16 cellular contexts compared by ENCODE assay signal in the genomic region with DNA sequence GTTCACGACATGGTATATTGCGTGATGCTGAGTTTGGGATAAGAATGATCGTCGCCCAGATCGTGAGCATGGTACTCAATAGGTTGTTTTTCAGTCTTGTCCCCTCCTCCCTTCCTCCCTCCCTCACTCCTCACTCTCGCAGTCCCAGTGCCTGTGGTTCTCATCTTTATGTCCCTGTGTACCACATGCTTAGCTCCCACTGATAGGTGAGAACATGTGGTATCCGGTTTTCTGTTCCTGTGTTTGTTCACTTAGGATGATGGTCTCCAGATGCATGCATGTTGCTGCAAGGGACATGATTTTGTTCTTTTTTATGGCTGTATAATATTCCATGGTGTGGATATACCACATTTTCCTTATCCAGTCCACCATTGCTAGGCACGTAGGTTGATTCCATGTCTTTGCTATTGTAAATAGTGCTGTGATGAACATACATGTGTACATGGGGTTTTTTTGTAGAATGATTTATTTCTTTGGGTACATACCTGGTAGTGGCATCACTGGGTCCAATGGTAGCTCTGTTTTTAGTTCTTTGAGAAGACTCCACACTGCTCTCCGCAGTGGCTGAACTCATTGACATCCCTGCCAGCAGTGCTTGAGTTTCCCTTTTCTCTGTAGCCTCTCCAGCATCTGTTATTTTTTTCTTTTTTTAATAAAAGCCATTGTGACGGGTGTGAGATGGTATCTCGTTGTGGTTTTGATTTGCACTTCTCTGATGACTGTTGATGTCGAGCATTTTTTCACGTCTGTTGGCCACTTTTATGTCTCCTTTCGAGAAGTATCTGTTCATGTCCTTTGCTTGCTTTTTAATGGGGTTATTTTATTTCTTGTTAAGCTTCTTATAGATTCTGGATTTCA. TPM values are rescaled to one million over a fixed set of nuclear protein-coding genes. Genes with fewer than 3 reads are reported as not detected.
DNase-seq lines count a peak whose midpoint lies in the region; ATAC-seq, FAIRE-seq and TF ChIP-seq lines count a peak whose summit lies in the region.
"Had no signal": no experiment of that assay in that cellular context is flagged by ENCODE, and none has a peak within 500 bp of the region (broad histone marks: within the 10 kb centered on the region; RNA-seq: fewer than 3 reads in every experiment).

No MANE protein-coding gene starts in this region.

- 98% methylated on average over 13 of the region's 14 CpGs for WGBS in HepG2 (ENCODE audit: low lambda C conversion rate)
- 76% methylated on average over 10 of the region's 14 CpGs for WGBS in right lobe of liver (ENCODE audit: insufficient coverage, low coverage, low lambda C conversion rate, missing lambda C conversion rate)

- H3K4me1 ChIP-seq in HepG2 (ENCODE audit: insufficient read depth, low read length) (peaks cover 40% of the 10 kb centered on the region), right lobe of liver (peaks cover 0 to 7% (median under 1%) of the 10 kb centered on the region in 4 donors)
- H3K4me1 ChIP-seq: colonic mucosa, SJSA1, tibial nerve had no signal

- H3K27me3 ChIP-seq in HepG2 (ENCODE audit: control insufficient read depth in 1 of 2, insufficient read depth in 2 of 2, low read length in 2 of 2) (no peaks in the 10 kb centered on the region), right lobe of liver (no peaks in the 10 kb centered on the region)
- H3K27me3 ChIP-seq: colonic mucosa, SJSA1, tibial nerve had no signal

- TF ChIP-seq POLR2A in HepG2 (IDR thresholded peaks at IDR 0.05; ENCODE audit: insufficient read depth in 1 of 2, low read depth in 2 of 2, low read length in 2 of 2) (no peak), right lobe of liver (IDR thresholded peaks at IDR 0.05) (no peak)

- no peak overlapping the region for H2AFZ ChIP-seq in HepG2 (ENCODE audit: low read length)

- ATAC-seq in HepG2: no peak
- ATAC-seq in right lobe of liver: no peak
- peak; percentile 67 for ATAC-seq in central memory CD8-positive, alpha-beta T cell (replicated peaks; ENCODE audit: extremely low read depth, poor library complexity, severe bottlenecking)
- ATAC-seq in stimulated activated effector memory CD8-positive, alpha-beta T cell treated with anti-CD3 and anti-CD28 coated beads, Interleukin-12 subunit alpha, Interleukin-12 subunit beta, amount 100 ng/mL, for 72 hours: peak; percentile 76
- no peak for ATAC-seq in GM18907 (IDR thresholded peaks at IDR 0.05; ENCODE audit: unreplicated experiment)
- ATAC-seq: left ventricle myocardium superior had no signal

- no peak overlapping the region for H3K9ac ChIP-seq in HepG2 (ENCODE audit: insufficient read depth, low read depth, low read length)
- H3K9ac ChIP-seq in SK-N-MC (ENCODE audit: insufficient read length): no peak overlapping the region

- H3K4me1 Mint-ChIP-seq in central memory CD8-positive, alpha-beta T cell: peaks cover 78% of the 10 kb centered on the region
- H3K4me1 Mint-ChIP-seq in stimulated activated effector memory CD8-positive, alpha-beta T cell treated with anti-CD3 and anti-CD28 coated beads, Interleukin-12 subunit alpha, Interleukin-12 subunit beta, amount 100 ng/mL, for 72 hours: peaks cover 73% of the 10 kb centered on the region

- peak overlapping the region; percentile 63 for H3K4me3 Mint-ChIP-seq in central memory CD8-positive, alpha-beta T cell
- peak overlapping the region; percentile 39 for H3K4me3 Mint-ChIP-seq in stimulated activated effector memory CD8-positive, alpha-beta T cell treated with anti-CD3 and anti-CD28 coated beads, Interleukin-12 subunit alpha, Interleukin-12 subunit beta, amount 100 ng/mL, for 72 hours

- TF ChIP-seq EP300 in HepG2 (IDR thresholded peaks at IDR 0.05; ENCODE audit: low read depth in 2 of 2, low read length in 2 of 2) (no peak), HepG2 (CRISPR knock-in tag; IDR thresholded peaks at IDR 0.05; ENCODE audit: borderline replicate concordance) (no peak)

- FAIRE-seq in HepG2 (lab: Jason Lieb, UNC) (no peak), D721Med (lab: Jason Lieb, UNC) (no peak)

- no peaks in the 10 kb centered on the region; a peak in 1 of 5 replicates for H3K36me3 ChIP-seq in HepG2 (replicated peaks in 1 of 2; ENCODE audit: control insufficient read depth in 1 of 2, insufficient read depth in 2 of 2, low read length in 2 of 2)
- H3K36me3 ChIP-seq in right lobe of liver: no peaks in the 10 kb centered on the region
- H3K36me3 ChIP-seq in SK-N-MC (ENCODE audit: insufficient read depth, low read length): peaks cover 47% of the 10 kb centered on the region
- H3K36me3 ChIP-seq: colonic mucosa had no signal

- H3K27ac Mint-ChIP-seq in central memory CD8-positive, alpha-beta T cell (ENCODE audit: low read depth): peak overlapping the region; percentile 92
- peak overlapping the region; percentile 79 for H3K27ac Mint-ChIP-seq in stimulated activated effector memory CD8-positive, alpha-beta T cell treated with anti-CD3 and anti-CD28 coated beads, Interleukin-12 subunit alpha, Interleukin-12 subunit beta, amount 100 ng/mL, for 72 hours

- intact Hi-C loops in HepG2 (cut with micrococcal nuclease; ENCODE audit: unreplicated experiment) (loop anchor here (1.0 kb wide), 1 partner anchor 48 kb away; the partner anchor contains the start of genes ALG12 and CRELD2), right lobe of liver (cut with DNase I) (no loop called here)

- no peaks in the 10 kb centered on the region for H3K27me3 Mint-ChIP-seq in central memory CD8-positive, alpha-beta T cell

- no peak for TF ChIP-seq CTCF in HepG2 (CRISPR knock-in tag; IDR thresholded peaks at IDR 0.05)
- TF ChIP-seq CTCF in right lobe of liver (IDR thresholded peaks at IDR 0.05): no peak
- TF ChIP-seq CTCF in D721Med (IDR thresholded peaks at IDR 0.05; ENCODE audit: insufficient read depth, missing control alignments): no peak

- H3K9me3 ChIP-seq in HepG2 (ENCODE audit: low read length) (peaks cover 14% of the 10 kb centered on the region), right lobe of liver (peaks cover 0 to 4% (median 0%) of the 10 kb centered on the region in 4 donors), SK-N-MC (ENCODE audit: low read depth, low read length) (peaks cover 23% of the 10 kb centered on the region)
- H3K9me3 ChIP-seq: colonic mucosa had no signal

- POLR2A ChIA-PET in HepG2 (lab: Yijun Ruan, JAX): no interaction called here

- DNase-seq in HepG2 (ENCODE audit: low spot score) (no peak), right lobe of liver (no peak), SK-N-MC (ENCODE audit: low read depth, low spot score) (no peak), iPS-NIHi11 (ENCODE audit: low spot score) (no peak), D721Med (ENCODE audit: insufficient read length, low spot score) (no peak)
- peak in 1 of 2 donors; percentile 54 for DNase-seq in central memory CD8-positive, alpha-beta T cell (ENCODE audit: low spot score in 2 of 2)
- DNase-seq in stimulated activated effector memory CD8-positive, alpha-beta T cell treated with anti-CD3 and anti-CD28 coated beads, Interleukin-12 subunit alpha, Interleukin-12 subunit beta, amount 100 ng/mL, for 72 hours (ENCODE audit: low spot score in 2 of 2): no peak
- DNase-seq: colonic mucosa, DMS79, left ventricle myocardium superior, NCI-H524 treated with DMSO at 0.1 percent for 48 hours had no signal

- in situ Hi-C loops in HepG2 (cut with HindIII; ENCODE audit: extremely low pct_ligation_motif_present, low pct_unique_long_range_greater_than_20kb): no loop called here

- CTCF ChIA-PET in HepG2 (lab: Yijun Ruan, JAX; ENCODE audit: low intra/inter-chr PET ratio, low total read pairs): no interaction called here

- H3K79me2 ChIP-seq in HepG2 (ENCODE audit: insufficient read depth, low read length): peaks cover 76% of the 10 kb centered on the region

- no peak overlapping the region for H3K4me2 ChIP-seq in HepG2 (ENCODE audit: low read depth, low read length)

- peaks cover 13% of the 10 kb centered on the region for H3K9me3 Mint-ChIP-seq in central memory CD8-positive, alpha-beta T cell
- peaks cover 3% of the 10 kb centered on the region for H3K9me3 Mint-ChIP-seq in stimulated activated effector memory CD8-positive, alpha-beta T cell treated with anti-CD3 and anti-CD28 coated beads, Interleukin-12 subunit alpha, Interleukin-12 subunit beta, amount 100 ng/mL, for 72 hours

- peaks cover 23% of the 10 kb centered on the region for H3K36me3 Mint-ChIP-seq in central memory CD8-positive, alpha-beta T cell (ENCODE audit: insufficient read depth)
- peaks cover 41% of the 10 kb centered on the region for H3K36me3 Mint-ChIP-seq in stimulated activated effector memory CD8-positive, alpha-beta T cell treated with anti-CD3 and anti-CD28 coated beads, Interleukin-12 subunit alpha, Interleukin-12 subunit beta, amount 100 ng/mL, for 72 hours

- H3K27ac ChIP-seq in HepG2 (ENCODE audit: extremely low read length, insufficient read depth, low read length): no peak overlapping the region
- no peak overlapping the region for H3K27ac ChIP-seq in right lobe of liver
- H3K27ac ChIP-seq in SK-N-MC: no peak overlapping the region
- H3K27ac ChIP-seq: colonic mucosa, SJSA1, tibial nerve, VCaP had no signal

- H3K4me3 ChIP-seq in HepG2 (replicated peaks in 1 of 3; ENCODE audit: insufficient read depth in 1 of 3, low read depth in 2 of 3, low read length in 3 of 3) (no peak overlapping the region), right lobe of liver (no peak overlapping the region), SK-N-MC (0 out of 2 replicates have a peak overlapping the region, but pooled peaks have one; percentile 22)
- H3K4me3 ChIP-seq: colonic mucosa, SJSA1, skin epidermis, tibial nerve had no signal

- H4K20me1 ChIP-seq in HepG2 (ENCODE audit: insufficient read depth, low read length): peaks cover 11% of the 10 kb centered on the region; the same call in 1 of the 2 replicates

- BruUV-seq in HepG2 (replicated peaks; lab: Mats Ljungman, UMichigan): no TSS peak

- no peak for TF ChIP-seq RAD21 in HepG2 (CRISPR knock-in tag; IDR thresholded peaks at IDR 0.05)

RNA-seq across cellular contexts. Expression of gene ZBED4, which starts 16.4 kb away (rescaled TPM):
- total RNA-seq in HepG2 (2016; rRNA removed; fragmentation: Illumina TruSeq; extraction: Trizol): 9.6 and 11.9 TPM in 2 replicates
- 0.91 and 1.3 TPM in 2 replicates for total RNA-seq in HepG2 (2016; cell fraction: cytosol; rRNA removed; fragmentation: Illumina TruSeq; extraction: Trizol; ENCODE audit: low read depth)
- 9.6 and 9.7 TPM in 2 replicates for total RNA-seq in HepG2 (2016; cell fraction: insoluble cytoplasmic fraction; rRNA removed; fragmentation: Illumina TruSeq; extraction: Trizol)
- 5.5 TPM in 2 replicates for total RNA-seq in HepG2 (2016; cell fraction: membrane; rRNA removed; fragmentation: Illumina TruSeq; extraction: Trizol)
- 8.0 and 9.8 TPM in 2 replicates for total RNA-seq in HepG2 (2016; cell fraction: nucleus; rRNA removed; fragmentation: Illumina TruSeq; extraction: Trizol)
- 5.4 and 6.0 TPM in 2 replicates for polyA plus RNA-seq in HepG2 (2011; rRNA removed)
- 4.8 and 5.6 TPM in 2 replicates for polyA plus RNA-seq in HepG2 (2011; cell fraction: cytosol; rRNA removed)
- 9.9 and 11.1 TPM in 2 replicates for polyA plus RNA-seq in HepG2 (2011; cell fraction: nucleus; rRNA removed)
- polyA plus RNA-seq in HepG2 (2012): 9.9 and 11.2 TPM in 2 replicates
- 0.43 and 0.49 TPM in 2 replicates for polyA plus RNA-seq in HepG2 (2016; cell fraction: cytosol; fragmentation: Illumina TruSeq; extraction: Trizol; ENCODE audit: low read depth)
- 9.0 and 10.5 TPM in 2 replicates for polyA plus RNA-seq in HepG2 (2016; cell fraction: insoluble cytoplasmic fraction; fragmentation: Illumina TruSeq; extraction: Trizol; ENCODE audit: low read depth)
- 2.4 and 2.7 TPM in 2 replicates for polyA plus RNA-seq in HepG2 (2016; cell fraction: membrane; fragmentation: Illumina TruSeq; extraction: Trizol; ENCODE audit: low read depth)
- 13.2 and 13.5 TPM in 2 replicates for polyA plus RNA-seq in HepG2 (2016; cell fraction: nucleus; fragmentation: Illumina TruSeq; extraction: Trizol; ENCODE audit: insufficient read depth, low read depth)
- polyA minus RNA-seq in HepG2 (2011; rRNA and poly(A)+ RNA removed; ENCODE audit: low replicate concordance): 7.8 and 12.8 TPM in 2 replicates
- 8.8 and 10.3 TPM in 2 replicates for polyA minus RNA-seq in HepG2 (2011; cell fraction: cytosol; rRNA and poly(A)+ RNA removed)
- polyA minus RNA-seq in HepG2 (2011; cell fraction: nucleus; rRNA and poly(A)+ RNA removed): 12.1 and 13.2 TPM in 2 replicates
- 1 to 10 TPM; 4.1 to 9.3 (median 5.2) TPM for total RNA-seq in right lobe of liver

RNA-seq across cellular contexts. Expression of gene BRD1, which starts 42.4 kb away (rescaled TPM):
- total RNA-seq in HepG2 (2016; rRNA removed; fragmentation: Illumina TruSeq; extraction: Trizol): 6.6 and 12.0 TPM in 2 replicates
- 6.1 and 7.5 TPM in 2 replicates for total RNA-seq in HepG2 (2016; cell fraction: cytosol; rRNA removed; fragmentation: Illumina TruSeq; extraction: Trizol; ENCODE audit: low read depth)
- total RNA-seq in HepG2 (2016; cell fraction: insoluble cytoplasmic fraction; rRNA removed; fragmentation: Illumina TruSeq; extraction: Trizol): 6.3 and 13.3 TPM in 2 replicates
- total RNA-seq in HepG2 (2016; cell fraction: membrane; rRNA removed; fragmentation: Illumina TruSeq; extraction: Trizol): 6.7 and 8.2 TPM in 2 replicates
- total RNA-seq in HepG2 (2016; cell fraction: nucleus; rRNA removed; fragmentation: Illumina TruSeq; extraction: Trizol): 14.2 and 15.7 TPM in 2 replicates
- 5.1 and 6.4 TPM in 2 replicates for polyA plus RNA-seq in HepG2 (2011; rRNA removed)
- 3.8 and 3.9 TPM in 2 replicates for polyA plus RNA-seq in HepG2 (2011; cell fraction: cytosol; rRNA removed)
- polyA plus RNA-seq in HepG2 (2011; cell fraction: nucleus; rRNA removed): 29.0 and 31.0 TPM in 2 replicates
- polyA plus RNA-seq in HepG2 (2012): 14.8 and 16.2 TPM in 2 replicates
- polyA plus RNA-seq in HepG2 (2016; cell fraction: cytosol; fragmentation: Illumina TruSeq; extraction: Trizol; ENCODE audit: low read depth): 0.67 and 0.95 TPM in 2 replicates
- polyA plus RNA-seq in HepG2 (2016; cell fraction: insoluble cytoplasmic fraction; fragmentation: Illumina TruSeq; extraction: Trizol; ENCODE audit: low read depth): 8.8 and 10.0 TPM in 2 replicates
- 2.6 and 3.2 TPM in 2 replicates for polyA plus RNA-seq in HepG2 (2016; cell fraction: membrane; fragmentation: Illumina TruSeq; extraction: Trizol; ENCODE audit: low read depth)
- 28.8 and 30.8 TPM in 2 replicates for polyA plus RNA-seq in HepG2 (2016; cell fraction: nucleus; fragmentation: Illumina TruSeq; extraction: Trizol; ENCODE audit: insufficient read depth, low read depth)
- polyA minus RNA-seq in HepG2 (2011; rRNA and poly(A)+ RNA removed; ENCODE audit: low replicate concordance): 4.2 and 8.4 TPM in 2 replicates
- polyA minus RNA-seq in HepG2 (2011; cell fraction: cytosol; rRNA and poly(A)+ RNA removed): 7.6 and 8.3 TPM in 2 replicates
- 29.1 and 32.0 TPM in 2 replicates for polyA minus RNA-seq in HepG2 (2011; cell fraction: nucleus; rRNA and poly(A)+ RNA removed)
- 10 to 100 TPM in 5 of 6 experiments, 1 to 10 TPM in 1; 9.3 to 17.8 (median 11.6) TPM for total RNA-seq in right lobe of liver

RNA-seq across cellular contexts. Expression of gene ALG12, which starts 48.2 kb away (rescaled TPM):
- total RNA-seq in HepG2 (2016; rRNA removed; fragmentation: Illumina TruSeq; extraction: Trizol): 6.6 and 15.8 TPM in 2 replicates
- 1.5 and 3.0 TPM in 2 replicates for total RNA-seq in HepG2 (2016; cell fraction: cytosol; rRNA removed; fragmentation: Illumina TruSeq; extraction: Trizol; ENCODE audit: low read depth)
- 6.8 and 15.6 TPM in 2 replicates for total RNA-seq in HepG2 (2016; cell fraction: insoluble cytoplasmic fraction; rRNA removed; fragmentation: Illumina TruSeq; extraction: Trizol)
- total RNA-seq in HepG2 (2016; cell fraction: membrane; rRNA removed; fragmentation: Illumina TruSeq; extraction: Trizol): 6.4 and 10.5 TPM in 2 replicates
- 10.6 and 14.2 TPM in 2 replicates for total RNA-seq in HepG2 (2016; cell fraction: nucleus; rRNA removed; fragmentation: Illumina TruSeq; extraction: Trizol)
- 7.8 and 9.5 TPM in 2 replicates for polyA plus RNA-seq in HepG2 (2011; rRNA removed)
- polyA plus RNA-seq in HepG2 (2011; cell fraction: cytosol; rRNA removed): 5.9 and 6.1 TPM in 2 replicates
- polyA plus RNA-seq in HepG2 (2011; cell fraction: nucleus; rRNA removed): 25.1 and 26.7 TPM in 2 replicates
- polyA plus RNA-seq in HepG2 (2012): 9.4 and 10.0 TPM in 2 replicates
- polyA plus RNA-seq in HepG2 (2016; cell fraction: cytosol; fragmentation: Illumina TruSeq; extraction: Trizol; ENCODE audit: low read depth): 2.9 and 3.3 TPM in 2 replicates
- polyA plus RNA-seq in HepG2 (2016; cell fraction: insoluble cytoplasmic fraction; fragmentation: Illumina TruSeq; extraction: Trizol; ENCODE audit: low read depth): 6.1 and 6.8 TPM in 2 replicates
- 5.6 and 6.9 TPM in 2 replicates for polyA plus RNA-seq in HepG2 (2016; cell fraction: membrane; fragmentation: Illumina TruSeq; extraction: Trizol; ENCODE audit: low read depth)
- polyA plus RNA-seq in HepG2 (2016; cell fraction: nucleus; fragmentation: Illumina TruSeq; extraction: Trizol; ENCODE audit: insufficient read depth, low read depth): 26.3 and 30.4 TPM in 2 replicates
- 5.8 and 12.8 TPM in 2 replicates for polyA minus RNA-seq in HepG2 (2011; rRNA and poly(A)+ RNA removed; ENCODE audit: low replicate concordance)
- 5.7 and 7.1 TPM in 2 replicates for polyA minus RNA-seq in HepG2 (2011; cell fraction: cytosol; rRNA and poly(A)+ RNA removed)
- polyA minus RNA-seq in HepG2 (2011; cell fraction: nucleus; rRNA and poly(A)+ RNA removed): 3.4 and 4.5 TPM in 2 replicates
- total RNA-seq in right lobe of liver: 10 to 100 TPM; 15.1 to 19.0 (median 16.6) TPM

RNA-seq across cellular contexts. Expression of gene CRELD2, which starts 48.4 kb away (rescaled TPM):
- total RNA-seq in HepG2 (2016; rRNA removed; fragmentation: Illumina TruSeq; extraction: Trizol) (19.6 and 44.7 TPM in 2 replicates), right lobe of liver (10 to 100 TPM; 26.0 to 56.4 (median 47.8) TPM)
- 22.4 and 24.2 TPM in 2 replicates for total RNA-seq in HepG2 (2016; cell fraction: cytosol; rRNA removed; fragmentation: Illumina TruSeq; extraction: Trizol; ENCODE audit: low read depth)
- total RNA-seq in HepG2 (2016; cell fraction: insoluble cytoplasmic fraction; rRNA removed; fragmentation: Illumina TruSeq; extraction: Trizol): 18.8 and 46.8 TPM in 2 replicates
- 27.6 and 29.9 TPM in 2 replicates for total RNA-seq in HepG2 (2016; cell fraction: membrane; rRNA removed; fragmentation: Illumina TruSeq; extraction: Trizol)
- total RNA-seq in HepG2 (2016; cell fraction: nucleus; rRNA removed; fragmentation: Illumina TruSeq; extraction: Trizol): 35.5 and 40.6 TPM in 2 replicates
- polyA plus RNA-seq in HepG2 (2011; rRNA removed): 17.2 and 20.2 TPM in 2 replicates
- 16.7 and 25.6 TPM in 2 replicates for polyA plus RNA-seq in HepG2 (2011; cell fraction: cytosol; rRNA removed)
- polyA plus RNA-seq in HepG2 (2011; cell fraction: nucleus; rRNA removed): 44.2 and 48.8 TPM in 2 replicates
- 9.4 and 10.2 TPM in 2 replicates for polyA plus RNA-seq in HepG2 (2012)
- polyA plus RNA-seq in HepG2 (2016; cell fraction: cytosol; fragmentation: Illumina TruSeq; extraction: Trizol; ENCODE audit: low read depth): 25.8 and 29.9 TPM in 2 replicates
- 22.7 and 25.1 TPM in 2 replicates for polyA plus RNA-seq in HepG2 (2016; cell fraction: insoluble cytoplasmic fraction; fragmentation: Illumina TruSeq; extraction: Trizol; ENCODE audit: low read depth)
- polyA plus RNA-seq in HepG2 (2016; cell fraction: membrane; fragmentation: Illumina TruSeq; extraction: Trizol; ENCODE audit: low read depth): 26.9 and 27.0 TPM in 2 replicates
- polyA plus RNA-seq in HepG2 (2016; cell fraction: nucleus; fragmentation: Illumina TruSeq; extraction: Trizol; ENCODE audit: insufficient read depth, low read depth): 89.1 and 100 TPM in 2 replicates
- polyA minus RNA-seq in HepG2 (2011; rRNA and poly(A)+ RNA removed; ENCODE audit: low replicate concordance): 6.9 and 14.7 TPM in 2 replicates
- 4.4 and 5.2 TPM in 2 replicates for polyA minus RNA-seq in HepG2 (2011; cell fraction: cytosol; rRNA and poly(A)+ RNA removed)
- polyA minus RNA-seq in HepG2 (2011; cell fraction: nucleus; rRNA and poly(A)+ RNA removed): 4.5 and 4.7 TPM in 2 replicates

Comparison
In these comparisons a context has a peak if more than half of its experiments do, and no peak if none do; other contexts are left out.
1. ATAC-seq: peak in central memory CD8-positive, alpha-beta T cell (single experiment) and stimulated activated effector memory CD8-positive, alpha-beta T cell treated with anti-CD3 and anti-CD28 coated beads, Interleukin-12 subunit alpha, Interleukin-12 subunit beta, amount 100 ng/mL, for 72 hours (single experiment); none in HepG2 (single experiment), right lobe of liver (0 of 4) and GM18907 (single experiment).